In the genomic region with DNA sequence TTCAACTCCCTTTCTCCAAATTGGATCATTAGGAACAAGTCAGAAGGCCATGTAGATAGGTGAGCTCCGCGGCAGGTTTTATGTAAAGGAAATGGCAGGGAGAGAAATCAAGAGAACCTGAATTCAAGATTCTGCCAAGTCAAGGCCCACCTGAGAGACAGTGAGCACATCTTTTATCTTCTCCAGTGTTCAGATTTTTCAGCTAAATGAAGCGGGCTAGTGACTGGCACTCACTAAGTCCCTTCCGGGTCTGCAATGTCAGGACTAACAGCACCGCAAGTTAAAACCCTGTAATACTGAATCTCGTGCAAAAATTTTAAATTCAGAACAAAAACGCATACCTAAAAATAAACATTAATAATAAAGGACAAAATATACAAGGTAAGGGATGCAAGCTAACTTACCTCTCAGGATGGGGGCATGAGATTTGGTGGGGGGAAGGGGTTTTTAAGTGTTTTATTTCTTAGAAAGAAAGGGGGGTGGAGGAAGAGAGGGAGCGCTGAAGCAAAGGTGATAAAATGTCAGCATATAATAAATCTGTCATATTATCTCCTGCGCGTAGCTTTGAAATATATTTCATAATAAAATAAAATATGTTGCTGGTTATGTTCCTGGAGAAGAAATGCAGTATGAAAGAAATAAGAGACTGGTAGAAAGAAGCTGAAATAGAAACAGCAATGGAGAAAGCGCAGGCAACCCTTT, we compare ENCODE assay signal across 1 cellular context.
TF ChIP-seq lines count a peak whose summit lies in the region.

No MANE protein-coding gene starts in this region.

TF ChIP-seq in H1, 55 proteins besides CTCF, POLR2A, EP300 and RAD21:
- TF ChIP-seq BACH1 (IDR thresholded peaks at IDR 0.05; ENCODE audit: low read length), result no peak
- TF ChIP-seq, protein P1, sequence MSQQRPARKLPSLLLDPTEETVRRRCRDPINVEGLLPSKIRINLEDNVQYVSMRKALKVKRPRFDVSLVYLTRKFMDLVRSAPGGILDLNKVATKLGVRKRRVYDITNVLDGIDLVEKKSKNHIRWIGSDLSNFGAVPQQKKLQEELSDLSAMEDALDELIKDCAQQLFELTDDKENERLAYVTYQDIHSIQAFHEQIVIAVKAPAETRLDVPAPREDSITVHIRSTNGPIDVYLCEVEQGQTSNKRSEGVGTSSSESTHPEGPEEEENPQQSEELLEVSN (IDR thresholded peaks at IDR 0.05), result no peak
- TF ChIP-seq POU5F1 (IDR thresholded peaks at IDR 0.05; ENCODE audit: low read depth, low read length), result no peak
- TF ChIP-seq PHF8 (conservative IDR thresholded peaks at IDR 0.05; ENCODE audit: low read depth, low read length), result no peak
- TF ChIP-seq, protein P2, sequence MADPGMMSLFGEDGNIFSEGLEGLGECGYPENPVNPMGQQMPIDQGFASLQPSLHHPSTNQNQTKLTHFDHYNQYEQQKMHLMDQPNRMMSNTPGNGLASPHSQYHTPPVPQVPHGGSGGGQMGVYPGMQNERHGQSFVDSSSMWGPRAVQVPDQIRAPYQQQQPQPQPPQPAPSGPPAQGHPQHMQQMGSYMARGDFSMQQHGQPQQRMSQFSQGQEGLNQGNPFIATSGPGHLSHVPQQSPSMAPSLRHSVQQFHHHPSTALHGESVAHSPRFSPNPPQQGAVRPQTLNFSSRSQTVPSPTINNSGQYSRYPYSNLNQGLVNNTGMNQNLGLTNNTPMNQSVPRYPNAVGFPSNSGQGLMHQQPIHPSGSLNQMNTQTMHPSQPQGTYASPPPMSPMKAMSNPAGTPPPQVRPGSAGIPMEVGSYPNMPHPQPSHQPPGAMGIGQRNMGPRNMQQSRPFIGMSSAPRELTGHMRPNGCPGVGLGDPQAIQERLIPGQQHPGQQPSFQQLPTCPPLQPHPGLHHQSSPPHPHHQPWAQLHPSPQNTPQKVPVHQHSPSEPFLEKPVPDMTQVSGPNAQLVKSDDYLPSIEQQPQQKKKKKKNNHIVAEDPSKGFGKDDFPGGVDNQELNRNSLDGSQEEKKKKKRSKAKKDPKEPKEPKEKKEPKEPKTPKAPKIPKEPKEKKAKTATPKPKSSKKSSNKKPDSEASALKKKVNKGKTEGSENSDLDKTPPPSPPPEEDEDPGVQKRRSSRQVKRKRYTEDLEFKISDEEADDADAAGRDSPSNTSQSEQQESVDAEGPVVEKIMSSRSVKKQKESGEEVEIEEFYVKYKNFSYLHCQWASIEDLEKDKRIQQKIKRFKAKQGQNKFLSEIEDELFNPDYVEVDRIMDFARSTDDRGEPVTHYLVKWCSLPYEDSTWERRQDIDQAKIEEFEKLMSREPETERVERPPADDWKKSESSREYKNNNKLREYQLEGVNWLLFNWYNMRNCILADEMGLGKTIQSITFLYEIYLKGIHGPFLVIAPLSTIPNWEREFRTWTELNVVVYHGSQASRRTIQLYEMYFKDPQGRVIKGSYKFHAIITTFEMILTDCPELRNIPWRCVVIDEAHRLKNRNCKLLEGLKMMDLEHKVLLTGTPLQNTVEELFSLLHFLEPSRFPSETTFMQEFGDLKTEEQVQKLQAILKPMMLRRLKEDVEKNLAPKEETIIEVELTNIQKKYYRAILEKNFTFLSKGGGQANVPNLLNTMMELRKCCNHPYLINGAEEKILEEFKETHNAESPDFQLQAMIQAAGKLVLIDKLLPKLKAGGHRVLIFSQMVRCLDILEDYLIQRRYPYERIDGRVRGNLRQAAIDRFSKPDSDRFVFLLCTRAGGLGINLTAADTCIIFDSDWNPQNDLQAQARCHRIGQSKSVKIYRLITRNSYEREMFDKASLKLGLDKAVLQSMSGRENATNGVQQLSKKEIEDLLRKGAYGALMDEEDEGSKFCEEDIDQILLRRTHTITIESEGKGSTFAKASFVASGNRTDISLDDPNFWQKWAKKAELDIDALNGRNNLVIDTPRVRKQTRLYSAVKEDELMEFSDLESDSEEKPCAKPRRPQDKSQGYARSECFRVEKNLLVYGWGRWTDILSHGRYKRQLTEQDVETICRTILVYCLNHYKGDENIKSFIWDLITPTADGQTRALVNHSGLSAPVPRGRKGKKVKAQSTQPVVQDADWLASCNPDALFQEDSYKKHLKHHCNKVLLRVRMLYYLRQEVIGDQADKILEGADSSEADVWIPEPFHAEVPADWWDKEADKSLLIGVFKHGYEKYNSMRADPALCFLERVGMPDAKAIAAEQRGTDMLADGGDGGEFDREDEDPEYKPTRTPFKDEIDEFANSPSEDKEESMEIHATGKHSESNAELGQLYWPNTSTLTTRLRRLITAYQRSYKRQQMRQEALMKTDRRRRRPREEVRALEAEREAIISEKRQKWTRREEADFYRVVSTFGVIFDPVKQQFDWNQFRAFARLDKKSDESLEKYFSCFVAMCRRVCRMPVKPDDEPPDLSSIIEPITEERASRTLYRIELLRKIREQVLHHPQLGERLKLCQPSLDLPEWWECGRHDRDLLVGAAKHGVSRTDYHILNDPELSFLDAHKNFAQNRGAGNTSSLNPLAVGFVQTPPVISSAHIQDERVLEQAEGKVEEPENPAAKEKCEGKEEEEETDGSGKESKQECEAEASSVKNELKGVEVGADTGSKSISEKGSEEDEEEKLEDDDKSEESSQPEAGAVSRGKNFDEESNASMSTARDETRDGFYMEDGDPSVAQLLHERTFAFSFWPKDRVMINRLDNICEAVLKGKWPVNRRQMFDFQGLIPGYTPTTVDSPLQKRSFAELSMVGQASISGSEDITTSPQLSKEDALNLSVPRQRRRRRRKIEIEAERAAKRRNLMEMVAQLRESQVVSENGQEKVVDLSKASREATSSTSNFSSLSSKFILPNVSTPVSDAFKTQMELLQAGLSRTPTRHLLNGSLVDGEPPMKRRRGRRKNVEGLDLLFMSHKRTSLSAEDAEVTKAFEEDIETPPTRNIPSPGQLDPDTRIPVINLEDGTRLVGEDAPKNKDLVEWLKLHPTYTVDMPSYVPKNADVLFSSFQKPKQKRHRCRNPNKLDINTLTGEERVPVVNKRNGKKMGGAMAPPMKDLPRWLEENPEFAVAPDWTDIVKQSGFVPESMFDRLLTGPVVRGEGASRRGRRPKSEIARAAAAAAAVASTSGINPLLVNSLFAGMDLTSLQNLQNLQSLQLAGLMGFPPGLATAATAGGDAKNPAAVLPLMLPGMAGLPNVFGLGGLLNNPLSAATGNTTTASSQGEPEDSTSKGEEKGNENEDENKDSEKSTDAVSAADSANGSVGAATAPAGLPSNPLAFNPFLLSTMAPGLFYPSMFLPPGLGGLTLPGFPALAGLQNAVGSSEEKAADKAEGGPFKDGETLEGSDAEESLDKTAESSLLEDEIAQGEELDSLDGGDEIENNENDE (IDR thresholded peaks at IDR 0.05; ENCODE audit: insufficient replicate concordance, low read length), result no peak
- no peak for TF ChIP-seq CREB1 (IDR thresholded peaks at IDR 0.05)
- TF ChIP-seq SAP30 (IDR thresholded peaks at IDR 0.05; ENCODE audit: insufficient read depth, insufficient replicate concordance, low read length), result no peak
- no peak for TF ChIP-seq RXRA (IDR thresholded peaks at IDR 0.05; ENCODE audit: insufficient read depth, low read depth, low read length)
- no peak for TF ChIP-seq CHD2 (IDR thresholded peaks at IDR 0.05; ENCODE audit: low read length)
- no peak for TF ChIP-seq SP2 (IDR thresholded peaks at IDR 0.05; ENCODE audit: low read length)
